1 cellular context compared by ENCODE assay signal in the genomic region with DNA sequence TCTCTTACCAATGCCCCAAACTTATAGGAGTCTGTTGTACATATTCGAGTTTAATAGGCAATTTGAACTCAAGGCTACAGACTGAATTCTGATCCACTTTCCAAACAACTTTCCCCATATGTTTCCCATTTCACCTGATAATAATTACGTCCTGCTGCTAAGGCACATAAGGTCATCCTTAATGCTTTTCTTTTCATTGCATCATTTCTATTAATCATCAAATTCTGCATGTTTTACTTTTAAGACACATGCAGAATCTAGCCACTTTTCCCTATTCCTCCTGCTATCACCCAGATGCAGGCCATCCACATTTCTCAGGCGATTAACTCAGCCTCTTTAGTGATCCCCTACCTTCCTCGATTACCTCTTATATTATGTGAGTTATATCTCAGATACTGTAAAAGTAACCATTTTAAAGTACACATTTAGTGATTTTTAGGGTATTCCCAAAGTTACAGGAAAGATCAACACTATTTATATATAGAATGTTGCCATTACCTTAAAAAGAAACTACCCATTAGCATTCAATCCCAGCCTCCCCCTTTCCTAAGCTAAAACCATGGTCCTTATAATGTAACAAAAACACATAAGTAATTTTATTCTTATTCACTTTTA.
TF ChIP-seq lines count a peak whose summit lies in the region.

No MANE protein-coding gene starts in this region.

TF ChIP-seq in K562, 482 proteins besides CTCF, POLR2A, EP300 and RAD21 (continued from another document and continues in another):
- TF ChIP-seq GATAD2A (IDR thresholded peaks at IDR 0.05), result no peak
- peak; percentile 49; the same call in 1 of the 2 replicates for TF ChIP-seq ZEB2 (IDR thresholded peaks at IDR 0.05)
- TF ChIP-seq NBN (IDR thresholded peaks at IDR 0.05; ENCODE audit: low read depth), result no peak
- TF ChIP-seq SUPT5H (IDR thresholded peaks at IDR 0.05), result no peak
- TF ChIP-seq KHSRP (IDR thresholded peaks at IDR 0.05), result peak; percentile 39; the same call in 1 of the 2 replicates
- TF ChIP-seq CEBPB (tag; IDR thresholded peaks at IDR 0.05), result peak; percentile 72
- TF ChIP-seq, protein P1, sequence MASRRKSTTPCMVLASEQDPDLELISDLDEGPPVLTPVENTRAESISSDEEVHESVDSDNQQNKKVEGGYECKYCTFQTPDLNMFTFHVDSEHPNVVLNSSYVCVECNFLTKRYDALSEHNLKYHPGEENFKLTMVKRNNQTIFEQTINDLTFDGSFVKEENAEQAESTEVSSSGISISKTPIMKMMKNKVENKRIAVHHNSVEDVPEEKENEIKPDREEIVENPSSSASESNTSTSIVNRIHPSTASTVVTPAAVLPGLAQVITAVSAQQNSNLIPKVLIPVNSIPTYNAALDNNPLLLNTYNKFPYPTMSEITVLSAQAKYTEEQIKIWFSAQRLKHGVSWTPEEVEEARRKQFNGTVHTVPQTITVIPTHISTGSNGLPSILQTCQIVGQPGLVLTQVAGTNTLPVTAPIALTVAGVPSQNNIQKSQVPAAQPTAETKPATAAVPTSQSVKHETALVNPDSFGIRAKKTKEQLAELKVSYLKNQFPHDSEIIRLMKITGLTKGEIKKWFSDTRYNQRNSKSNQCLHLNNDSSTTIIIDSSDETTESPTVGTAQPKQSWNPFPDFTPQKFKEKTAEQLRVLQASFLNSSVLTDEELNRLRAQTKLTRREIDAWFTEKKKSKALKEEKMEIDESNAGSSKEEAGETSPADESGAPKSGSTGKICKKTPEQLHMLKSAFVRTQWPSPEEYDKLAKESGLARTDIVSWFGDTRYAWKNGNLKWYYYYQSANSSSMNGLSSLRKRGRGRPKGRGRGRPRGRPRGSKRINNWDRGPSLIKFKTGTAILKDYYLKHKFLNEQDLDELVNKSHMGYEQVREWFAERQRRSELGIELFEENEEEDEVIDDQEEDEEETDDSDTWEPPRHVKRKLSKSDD (conservative IDR thresholded peaks at IDR 0.05; ENCODE audit: low read length), result no peak
- 0 out of 2 replicates have a peak, but pooled peaks have one; percentile 19 for TF ChIP-seq ZNF589 (CRISPR knock-in tag; IDR thresholded peaks at IDR 0.05; ENCODE audit: low read depth)
- no peak for TF ChIP-seq ELF2 (CRISPR knock-in tag; IDR thresholded peaks at IDR 0.05)
- TF ChIP-seq, protein P2, sequence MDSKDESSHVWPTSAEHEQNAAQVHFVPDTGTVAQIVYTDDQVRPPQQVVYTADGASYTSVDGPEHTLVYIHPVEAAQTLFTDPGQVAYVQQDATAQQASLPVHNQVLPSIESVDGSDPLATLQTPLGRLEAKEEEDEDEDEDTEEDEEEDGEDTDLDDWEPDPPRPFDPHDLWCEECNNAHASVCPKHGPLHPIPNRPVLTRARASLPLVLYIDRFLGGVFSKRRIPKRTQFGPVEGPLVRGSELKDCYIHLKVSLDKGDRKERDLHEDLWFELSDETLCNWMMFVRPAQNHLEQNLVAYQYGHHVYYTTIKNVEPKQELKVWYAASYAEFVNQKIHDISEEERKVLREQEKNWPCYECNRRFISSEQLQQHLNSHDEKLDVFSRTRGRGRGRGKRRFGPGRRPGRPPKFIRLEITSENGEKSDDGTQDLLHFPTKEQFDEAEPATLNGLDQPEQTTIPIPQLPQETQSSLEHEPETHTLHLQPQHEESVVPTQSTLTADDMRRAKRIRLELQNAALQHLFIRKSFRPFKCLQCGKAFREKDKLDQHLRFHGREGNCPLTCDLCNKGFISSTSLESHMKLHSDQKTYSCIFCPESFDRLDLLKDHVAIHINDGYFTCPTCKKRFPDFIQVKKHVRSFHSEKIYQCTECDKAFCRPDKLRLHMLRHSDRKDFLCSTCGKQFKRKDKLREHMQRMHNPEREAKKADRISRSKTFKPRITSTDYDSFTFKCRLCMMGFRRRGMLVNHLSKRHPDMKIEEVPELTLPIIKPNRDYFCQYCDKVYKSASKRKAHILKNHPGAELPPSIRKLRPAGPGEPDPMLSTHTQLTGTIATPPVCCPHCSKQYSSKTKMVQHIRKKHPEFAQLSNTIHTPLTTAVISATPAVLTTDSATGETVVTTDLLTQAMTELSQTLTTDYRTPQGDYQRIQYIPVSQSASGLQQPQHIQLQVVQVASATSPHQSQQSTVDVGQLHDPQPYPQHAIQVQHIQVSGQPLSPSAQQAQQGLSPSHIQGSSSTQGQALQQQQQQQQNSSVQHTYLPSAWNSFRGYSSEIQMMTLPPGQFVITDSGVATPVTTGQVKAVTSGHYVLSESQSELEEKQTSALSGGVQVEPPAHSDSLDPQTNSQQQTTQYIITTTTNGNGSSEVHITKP (IDR thresholded peaks at IDR 0.05; ENCODE audit: partially characterized antibody), result no peak
- TF ChIP-seq ZKSCAN3 (CRISPR knock-in tag; IDR thresholded peaks at IDR 0.05), result no peak
- TF ChIP-seq CBX2 (IDR thresholded peaks at IDR 0.05; ENCODE audit: insufficient read depth, low read length, poor library complexity, severe bottlenecking), result no peak
- no peak; the same call in 1 of the 2 replicates for TF ChIP-seq LEF1 (IDR thresholded peaks at IDR 0.05)
- TF ChIP-seq, protein P3, sequence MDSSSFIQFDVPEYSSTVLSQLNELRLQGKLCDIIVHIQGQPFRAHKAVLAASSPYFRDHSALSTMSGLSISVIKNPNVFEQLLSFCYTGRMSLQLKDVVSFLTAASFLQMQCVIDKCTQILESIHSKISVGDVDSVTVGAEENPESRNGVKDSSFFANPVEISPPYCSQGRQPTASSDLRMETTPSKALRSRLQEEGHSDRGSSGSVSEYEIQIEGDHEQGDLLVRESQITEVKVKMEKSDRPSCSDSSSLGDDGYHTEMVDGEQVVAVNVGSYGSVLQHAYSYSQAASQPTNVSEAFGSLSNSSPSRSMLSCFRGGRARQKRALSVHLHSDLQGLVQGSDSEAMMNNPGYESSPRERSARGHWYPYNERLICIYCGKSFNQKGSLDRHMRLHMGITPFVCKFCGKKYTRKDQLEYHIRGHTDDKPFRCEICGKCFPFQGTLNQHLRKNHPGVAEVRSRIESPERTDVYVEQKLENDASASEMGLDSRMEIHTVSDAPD (CRISPR knock-in tag; IDR thresholded peaks at IDR 0.05), result no peak
- peak; percentile 72 for TF ChIP-seq ZNF175 (CRISPR knock-in tag; IDR thresholded peaks at IDR 0.05; ENCODE audit: low read depth)
- TF ChIP-seq, protein P4, sequence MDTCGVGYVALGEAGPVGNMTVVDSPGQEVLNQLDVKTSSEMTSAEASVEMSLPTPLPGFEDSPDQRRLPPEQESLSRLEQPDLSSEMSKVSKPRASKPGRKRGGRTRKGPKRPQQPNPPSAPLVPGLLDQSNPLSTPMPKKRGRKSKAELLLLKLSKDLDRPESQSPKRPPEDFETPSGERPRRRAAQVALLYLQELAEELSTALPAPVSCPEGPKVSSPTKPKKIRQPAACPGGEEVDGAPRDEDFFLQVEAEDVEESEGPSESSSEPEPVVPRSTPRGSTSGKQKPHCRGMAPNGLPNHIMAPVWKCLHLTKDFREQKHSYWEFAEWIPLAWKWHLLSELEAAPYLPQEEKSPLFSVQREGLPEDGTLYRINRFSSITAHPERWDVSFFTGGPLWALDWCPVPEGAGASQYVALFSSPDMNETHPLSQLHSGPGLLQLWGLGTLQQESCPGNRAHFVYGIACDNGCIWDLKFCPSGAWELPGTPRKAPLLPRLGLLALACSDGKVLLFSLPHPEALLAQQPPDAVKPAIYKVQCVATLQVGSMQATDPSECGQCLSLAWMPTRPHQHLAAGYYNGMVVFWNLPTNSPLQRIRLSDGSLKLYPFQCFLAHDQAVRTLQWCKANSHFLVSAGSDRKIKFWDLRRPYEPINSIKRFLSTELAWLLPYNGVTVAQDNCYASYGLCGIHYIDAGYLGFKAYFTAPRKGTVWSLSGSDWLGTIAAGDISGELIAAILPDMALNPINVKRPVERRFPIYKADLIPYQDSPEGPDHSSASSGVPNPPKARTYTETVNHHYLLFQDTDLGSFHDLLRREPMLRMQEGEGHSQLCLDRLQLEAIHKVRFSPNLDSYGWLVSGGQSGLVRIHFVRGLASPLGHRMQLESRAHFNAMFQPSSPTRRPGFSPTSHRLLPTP (IDR thresholded peaks at IDR 0.05; ENCODE audit: borderline replicate concordance, extremely low read depth, insufficient read length), result no peak
- peak; percentile 39 for TF ChIP-seq TCF3 (CRISPR knock-in tag; IDR thresholded peaks at IDR 0.05)
- TF ChIP-seq POLR2AphosphoS5 (IDR thresholded peaks at IDR 0.05; ENCODE audit: control insufficient read depth, insufficient read depth, low read depth, low read length), result no peak
- no peak for TF ChIP-seq SREBF2 (CRISPR knock-in tag; IDR thresholded peaks at IDR 0.05)
- TF ChIP-seq MTA1 (IDR thresholded peaks at IDR 0.05; ENCODE audit: borderline replicate concordance), result 0 out of 2 replicates have a peak, but pooled peaks have one; percentile 26
- TF ChIP-seq ILF3 (IDR thresholded peaks at IDR 0.05; ENCODE audit: borderline replicate concordance), result no peak; the same call in 1 of the 2 replicates
- no peak for TF ChIP-seq CHCHD3 (CRISPR knock-in tag; IDR thresholded peaks at IDR 0.05)
- TF ChIP-seq, protein P5, sequence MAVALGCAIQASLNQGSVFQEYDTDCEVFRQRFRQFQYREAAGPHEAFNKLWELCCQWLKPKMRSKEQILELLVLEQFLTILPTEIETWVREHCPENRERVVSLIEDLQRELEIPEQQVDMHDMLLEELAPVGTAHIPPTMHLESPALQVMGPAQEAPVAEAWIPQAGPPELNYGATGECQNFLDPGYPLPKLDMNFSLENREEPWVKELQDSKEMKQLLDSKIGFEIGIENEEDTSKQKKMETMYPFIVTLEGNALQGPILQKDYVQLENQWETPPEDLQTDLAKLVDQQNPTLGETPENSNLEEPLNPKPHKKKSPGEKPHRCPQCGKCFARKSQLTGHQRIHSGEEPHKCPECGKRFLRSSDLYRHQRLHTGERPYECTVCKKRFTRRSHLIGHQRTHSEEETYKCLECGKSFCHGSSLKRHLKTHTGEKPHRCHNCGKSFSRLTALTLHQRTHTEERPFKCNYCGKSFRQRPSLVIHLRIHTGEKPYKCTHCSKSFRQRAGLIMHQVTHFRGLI (CRISPR knock-in tag; IDR thresholded peaks at IDR 0.05), result no peak
- TF ChIP-seq C11orf30 (IDR thresholded peaks at IDR 0.05; ENCODE audit: low read depth), result peak; percentile 52; the same call in 1 of the 2 replicates
- TF ChIP-seq ZNF121 (CRISPR knock-in tag; conservative IDR thresholded peaks at IDR 0.05), result no peak
- no peak for TF ChIP-seq ADNP (tag; IDR thresholded peaks at IDR 0.05)
- no peak for TF ChIP-seq SMC3 (conservative IDR thresholded peaks at IDR 0.05; ENCODE audit: insufficient read depth, low read depth, low read length)
- no peak for TF ChIP-seq FIP1L1 (IDR thresholded peaks at IDR 0.05; ENCODE audit: low read depth, low read length, poor library complexity, severe bottlenecking)
- no peak for TF ChIP-seq FOXM1 (IDR thresholded peaks at IDR 0.05; ENCODE audit: low read depth)
- no peak for TF ChIP-seq FOXM1 (CRISPR knock-in tag; IDR thresholded peaks at IDR 0.05; ENCODE audit: low read depth)
- no peak for TF ChIP-seq JUNB (CRISPR knock-in tag; conservative IDR thresholded peaks at IDR 0.05)
- TF ChIP-seq, protein P6, sequence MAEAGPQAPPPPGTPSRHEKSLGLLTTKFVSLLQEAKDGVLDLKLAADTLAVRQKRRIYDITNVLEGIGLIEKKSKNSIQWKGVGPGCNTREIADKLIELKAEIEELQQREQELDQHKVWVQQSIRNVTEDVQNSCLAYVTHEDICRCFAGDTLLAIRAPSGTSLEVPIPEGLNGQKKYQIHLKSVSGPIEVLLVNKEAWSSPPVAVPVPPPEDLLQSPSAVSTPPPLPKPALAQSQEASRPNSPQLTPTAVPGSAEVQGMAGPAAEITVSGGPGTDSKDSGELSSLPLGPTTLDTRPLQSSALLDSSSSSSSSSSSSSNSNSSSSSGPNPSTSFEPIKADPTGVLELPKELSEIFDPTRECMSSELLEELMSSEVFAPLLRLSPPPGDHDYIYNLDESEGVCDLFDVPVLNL (CRISPR knock-in tag; IDR thresholded peaks at IDR 0.05; ENCODE audit: low read depth), result no peak
- TF ChIP-seq FOXK1 (CRISPR knock-in tag; IDR thresholded peaks at IDR 0.05; ENCODE audit: borderline replicate concordance), result no peak
- no peak for TF ChIP-seq ZKSCAN1 (IDR thresholded peaks at IDR 0.05; ENCODE audit: low read depth, low read length)
- TF ChIP-seq, protein P7, sequence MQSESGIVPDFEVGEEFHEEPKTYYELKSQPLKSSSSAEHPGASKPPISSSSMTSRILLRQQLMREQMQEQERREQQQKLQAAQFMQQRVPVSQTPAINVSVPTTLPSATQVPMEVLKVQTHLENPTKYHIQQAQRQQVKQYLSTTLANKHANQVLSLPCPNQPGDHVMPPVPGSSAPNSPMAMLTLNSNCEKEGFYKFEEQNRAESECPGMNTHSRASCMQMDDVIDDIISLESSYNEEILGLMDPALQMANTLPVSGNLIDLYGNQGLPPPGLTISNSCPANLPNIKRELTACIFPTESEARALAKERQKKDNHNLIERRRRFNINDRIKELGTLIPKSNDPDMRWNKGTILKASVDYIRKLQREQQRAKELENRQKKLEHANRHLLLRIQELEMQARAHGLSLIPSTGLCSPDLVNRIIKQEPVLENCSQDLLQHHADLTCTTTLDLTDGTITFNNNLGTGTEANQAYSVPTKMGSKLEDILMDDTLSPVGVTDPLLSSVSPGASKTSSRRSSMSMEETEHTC (IDR thresholded peaks at IDR 0.05), result no peak
- no peak for TF ChIP-seq GTF2A2 (tag; IDR thresholded peaks at IDR 0.05)
- TF ChIP-seq KDM2B (CRISPR knock-in tag; IDR thresholded peaks at IDR 0.05), result no peak
- TF ChIP-seq, protein P8, sequence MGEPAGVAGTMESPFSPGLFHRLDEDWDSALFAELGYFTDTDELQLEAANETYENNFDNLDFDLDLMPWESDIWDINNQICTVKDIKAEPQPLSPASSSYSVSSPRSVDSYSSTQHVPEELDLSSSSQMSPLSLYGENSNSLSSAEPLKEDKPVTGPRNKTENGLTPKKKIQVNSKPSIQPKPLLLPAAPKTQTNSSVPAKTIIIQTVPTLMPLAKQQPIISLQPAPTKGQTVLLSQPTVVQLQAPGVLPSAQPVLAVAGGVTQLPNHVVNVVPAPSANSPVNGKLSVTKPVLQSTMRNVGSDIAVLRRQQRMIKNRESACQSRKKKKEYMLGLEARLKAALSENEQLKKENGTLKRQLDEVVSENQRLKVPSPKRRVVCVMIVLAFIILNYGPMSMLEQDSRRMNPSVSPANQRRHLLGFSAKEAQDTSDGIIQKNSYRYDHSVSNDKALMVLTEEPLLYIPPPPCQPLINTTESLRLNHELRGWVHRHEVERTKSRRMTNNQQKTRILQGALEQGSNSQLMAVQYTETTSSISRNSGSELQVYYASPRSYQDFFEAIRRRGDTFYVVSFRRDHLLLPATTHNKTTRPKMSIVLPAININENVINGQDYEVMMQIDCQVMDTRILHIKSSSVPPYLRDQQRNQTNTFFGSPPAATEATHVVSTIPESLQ (CRISPR knock-in tag; IDR thresholded peaks at IDR 0.05), result no peak
- TF ChIP-seq STAT5B (CRISPR knock-in tag; IDR thresholded peaks at IDR 0.05), result no peak
- TF ChIP-seq HDAC3 (IDR thresholded peaks at IDR 0.05; ENCODE audit: borderline replicate concordance, partially characterized antibody), result no peak
- TF ChIP-seq YY1 (IDR thresholded peaks at IDR 0.05; ENCODE audit: borderline replicate concordance in 1 of 3, control insufficient read depth in 1 of 3, extremely low read depth in 1 of 3, insufficient read depth in 3 of 3, insufficient read length in 1 of 3, insufficient replicate concordance in 2 of 3, low read depth in 1 of 3, low read length in 2 of 3), result no peak
- TF ChIP-seq NCOA6 (IDR thresholded peaks at IDR 0.05), result no peak
- TF ChIP-seq, protein P9, sequence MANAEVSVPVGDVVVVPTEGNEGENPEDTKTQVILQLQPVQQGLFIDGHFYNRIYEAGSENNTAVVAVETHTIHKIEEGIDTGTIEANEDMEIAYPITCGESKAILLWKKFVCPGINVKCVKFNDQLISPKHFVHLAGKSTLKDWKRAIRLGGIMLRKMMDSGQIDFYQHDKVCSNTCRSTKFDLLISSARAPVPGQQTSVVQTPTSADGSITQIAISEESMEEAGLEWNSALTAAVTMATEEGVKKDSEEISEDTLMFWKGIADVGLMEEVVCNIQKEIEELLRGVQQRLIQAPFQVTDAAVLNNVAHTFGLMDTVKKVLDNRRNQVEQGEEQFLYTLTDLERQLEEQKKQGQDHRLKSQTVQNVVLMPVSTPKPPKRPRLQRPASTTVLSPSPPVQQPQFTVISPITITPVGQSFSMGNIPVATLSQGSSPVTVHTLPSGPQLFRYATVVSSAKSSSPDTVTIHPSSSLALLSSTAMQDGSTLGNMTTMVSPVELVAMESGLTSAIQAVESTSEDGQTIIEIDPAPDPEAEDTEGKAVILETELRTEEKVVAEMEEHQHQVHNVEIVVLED (CRISPR knock-in tag; IDR thresholded peaks at IDR 0.05), result no peak
